ENCODE assay signal across 1 cellular context in the genomic region with DNA sequence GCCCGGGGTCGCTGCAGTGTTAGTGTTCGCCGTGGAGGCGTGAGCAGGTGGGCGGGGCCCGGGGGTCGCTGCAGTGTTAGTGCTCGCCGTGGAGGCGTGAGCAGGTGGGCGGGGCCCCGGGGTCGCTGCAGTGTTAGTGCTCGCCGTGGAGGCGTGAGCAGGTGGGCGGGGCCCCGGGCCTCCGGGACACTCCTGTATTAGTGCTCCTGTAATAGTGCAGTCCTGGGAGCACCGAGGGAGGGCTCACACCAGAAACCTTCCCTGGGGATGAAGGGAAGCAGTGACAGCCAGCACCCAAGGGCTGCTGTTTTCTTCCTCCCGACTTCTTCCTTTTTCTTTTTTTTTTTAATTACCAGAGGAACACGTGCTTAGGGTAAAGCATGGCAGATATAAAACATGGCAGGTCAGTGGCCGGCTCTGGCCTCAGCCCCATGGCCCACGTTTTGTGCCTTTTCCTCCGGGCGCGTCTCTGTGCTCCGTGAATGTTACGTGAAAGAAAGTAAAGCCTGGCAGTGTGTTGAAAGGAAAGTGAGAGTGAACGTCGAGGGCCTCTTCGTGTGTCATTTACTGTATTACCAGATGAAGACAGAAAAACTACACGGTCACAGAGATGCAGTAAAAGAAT.
TF ChIP-seq lines count a peak whose summit lies in the region.

No MANE protein-coding gene starts in this region.

TF ChIP-seq in IMR-90, 13 proteins besides CTCF, POLR2A, EP300 and RAD21 (continued from another document):
- TF ChIP-seq, protein P1, sequence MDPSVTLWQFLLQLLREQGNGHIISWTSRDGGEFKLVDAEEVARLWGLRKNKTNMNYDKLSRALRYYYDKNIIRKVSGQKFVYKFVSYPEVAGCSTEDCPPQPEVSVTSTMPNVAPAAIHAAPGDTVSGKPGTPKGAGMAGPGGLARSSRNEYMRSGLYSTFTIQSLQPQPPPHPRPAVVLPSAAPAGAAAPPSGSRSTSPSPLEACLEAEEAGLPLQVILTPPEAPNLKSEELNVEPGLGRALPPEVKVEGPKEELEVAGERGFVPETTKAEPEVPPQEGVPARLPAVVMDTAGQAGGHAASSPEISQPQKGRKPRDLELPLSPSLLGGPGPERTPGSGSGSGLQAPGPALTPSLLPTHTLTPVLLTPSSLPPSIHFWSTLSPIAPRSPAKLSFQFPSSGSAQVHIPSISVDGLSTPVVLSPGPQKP (IDR thresholded peaks at IDR 0.05; ENCODE audit: borderline replicate concordance, low read depth, low read length), result no peak
- TF ChIP-seq NFE2L2 (IDR thresholded peaks at IDR 0.05; ENCODE audit: low read depth, low read length), result no peak
- TF ChIP-seq SMC3 (IDR thresholded peaks at IDR 0.05; ENCODE audit: low read depth, low read length), result no peak
